ENCODE assay signal across 15 cellular contexts in genomic region chr4:185932491-185932890, GRCh38.
A peak's percentile ranks its signal among the peaks of the same experiment; 100 is the strongest.
DNase-seq lines count a peak whose midpoint lies in the region; ATAC-seq and TF ChIP-seq lines count a peak whose summit lies in the region.
"Had no signal": no experiment of that assay in that cellular context is flagged by ENCODE, and none has a peak within 500 bp of the region (broad histone marks: within the 10 kb centered on the region; RNA-seq: fewer than 3 reads in every experiment).

No MANE protein-coding gene starts in this region.

- POLR2A ChIA-PET in A673 (lab: Charles Lee; ENCODE audit: low non-redundant PET) = no interaction called here

- peaks cover 0 to 10% of the 10 kb centered on the region in 2 donors for H3K4me1 ChIP-seq in ascending aorta
- no peaks in the 10 kb centered on the region for H3K4me1 ChIP-seq in testis
- H3K4me1 ChIP-seq in A673 (ENCODE audit: insufficient read depth, low read length, poor library complexity, severe bottlenecking) = no peaks in the 10 kb centered on the region
- H3K4me1 ChIP-seq in lower lobe of right lung = no peaks in the 10 kb centered on the region
- H3K4me1 ChIP-seq: HAP-1 had no signal

- 66 to 68% methylated on average over 5 of the region's 5 CpGs for WGBS in testis, 2 donors

- DNase-seq in AG20443 (ENCODE audit: low spot score) (peak; percentile 55), ascending aorta (ENCODE audit: low spot score in 2 of 2) (no peak), fibroblast of the aortic adventitia (ENCODE audit: low read depth) (peak; percentile 69), osteocyte (ENCODE audit: extremely low spot score, unreplicated experiment) (no peak), testis (no peak), A673 (ENCODE audit: low spot score) (no peak), lower lobe of right lung (no peak)
- DNase-seq: ACHN; activated CD4-positive, alpha-beta memory T cell treated with anti-CD3 and anti-CD28 coated beads for 36 hours; CD8-positive, alpha-beta memory T cell; sigmoid colon had no signal

- no peaks in the 10 kb centered on the region for H3K9me3 ChIP-seq in ascending aorta
- no peaks in the 10 kb centered on the region for H3K9me3 ChIP-seq in testis
- H3K9me3 ChIP-seq in A673 (ENCODE audit: low read depth, low read length, poor library complexity, severe bottlenecking) = no peaks in the 10 kb centered on the region
- H3K9me3 ChIP-seq in lower lobe of right lung = no peaks in the 10 kb centered on the region
- H3K9me3 ChIP-seq: HAP-1, sigmoid colon had no signal

- intact Hi-C loops in ascending aorta (cut with DNase I) (loop anchor here (5.0 kb wide), 1 partner anchor 290 kb away; no protein-coding TSS in a partner anchor), testis (cut with DNase I; ENCODE audit: low total_unique reads) (no loop called here), A673 (cut with micrococcal nuclease; ENCODE audit: unreplicated experiment) (no loop called here), lower lobe of right lung (cut with DNase I) (no loop called here)

- no peaks in the 10 kb centered on the region for H3K36me3 Mint-ChIP-seq in osteocyte (ENCODE audit: unreplicated experiment)
- H3K36me3 Mint-ChIP-seq: activated CD4-positive, alpha-beta memory T cell treated with anti-CD3 and anti-CD28 coated beads for 36 hours; CD8-positive, alpha-beta memory T cell; stimulated activated memory B cell treated with anti-CD40 and anti-IgM and Interleukin-4, amounts not matched to agents 10 μg/mL and 1 μg/mL and 100 μg/mL, for 72 hours had no signal

- no peaks in the 10 kb centered on the region for H3K27me3 Mint-ChIP-seq in osteocyte (ENCODE audit: unreplicated experiment)

- H3K4me3 ChIP-seq in ascending aorta (peak overlapping the region; percentile 27 to 52), fibroblast of the aortic adventitia (ENCODE audit: low read depth, low read length) (peak overlapping the region; percentile 6), testis (no peak overlapping the region), A673 (ENCODE audit: low read depth, low read length, poor library complexity, severe bottlenecking) (no peak overlapping the region), lower lobe of right lung (no peak overlapping the region)
- H3K4me3 ChIP-seq: HAP-1, sigmoid colon had no signal

- H3K27me3 ChIP-seq in ascending aorta (no peaks in the 10 kb centered on the region), testis (no peaks in the 10 kb centered on the region), A673 (replicated peaks; ENCODE audit: insufficient read depth, low read depth, low read length, poor library complexity) (peaks cover 6% of the 10 kb centered on the region), lower lobe of right lung (ENCODE audit: low read depth) (no peaks in the 10 kb centered on the region)
- H3K27me3 ChIP-seq: sigmoid colon had no signal

- H3K36me3 ChIP-seq in ascending aorta (no peaks in the 10 kb centered on the region), testis (ENCODE audit: low read depth, missing control alignments) (no peaks in the 10 kb centered on the region), A673 (ENCODE audit: insufficient read depth, low read length, poor library complexity, severe bottlenecking) (no peaks in the 10 kb centered on the region), lower lobe of right lung (no peaks in the 10 kb centered on the region)
- H3K36me3 ChIP-seq: HAP-1, sigmoid colon had no signal

- ATAC-seq in HG03565 (IDR thresholded peaks at IDR 0.05; ENCODE audit: unreplicated experiment) = no peak
- no peak for ATAC-seq in lower lobe of right lung
- ATAC-seq: stimulated activated memory B cell treated with anti-CD40 and anti-IgM and Interleukin-4, amounts not matched to agents 10 μg/mL and 1 μg/mL and 100 μg/mL, for 72 hours had no signal

- TF ChIP-seq CTCF in ascending aorta (IDR thresholded peaks at IDR 0.05) = no peak
- no peak for TF ChIP-seq CTCF in fibroblast of the aortic adventitia (IDR thresholded peaks at IDR 0.05; ENCODE audit: insufficient read depth, low read length)
- TF ChIP-seq CTCF in osteocyte (IDR thresholded peaks at IDR 0.05) = no peak
- TF ChIP-seq CTCF in testis (IDR thresholded peaks at IDR 0.05) = no peak
- TF ChIP-seq CTCF in A673 (conservative IDR thresholded peaks at IDR 0.05; ENCODE audit: low read depth, low read length) = no peak
- no peak for TF ChIP-seq CTCF in lower lobe of right lung (IDR thresholded peaks at IDR 0.05)

- no peaks in the 10 kb centered on the region for H3K9me3 Mint-ChIP-seq in osteocyte (ENCODE audit: unreplicated experiment)
- H3K9me3 Mint-ChIP-seq: activated CD4-positive, alpha-beta memory T cell treated with anti-CD3 and anti-CD28 coated beads for 36 hours; activated T-helper 1 cell treated with anti-CD3 and anti-CD28 coated beads, Interleukin-12 subunit alpha, Interleukin-12 subunit beta, Interleukin-2, Interleukin-4 antibody, amounts not matched to agents 30 ng/mL and 10 ng/mL and 1 ng/mL, durations not matched to agents 14 hours and 24 hours and 36 hours; stimulated activated memory B cell treated with anti-CD40 and anti-IgM and Interleukin-4, amounts not matched to agents 10 μg/mL and 1 μg/mL and 100 μg/mL, for 72 hours had no signal

- CTCF ChIA-PET in A673 (lab: Charles Lee) = no interaction called here

- peak overlapping the region; percentile 93 for H3K27ac Mint-ChIP-seq in osteocyte (ENCODE audit: unreplicated experiment)
- H3K27ac Mint-ChIP-seq: activated CD4-positive, alpha-beta memory T cell treated with anti-CD3 and anti-CD28 coated beads for 36 hours; activated T-helper 1 cell treated with anti-CD3 and anti-CD28 coated beads, Interleukin-12 subunit alpha, Interleukin-12 subunit beta, Interleukin-2, Interleukin-4 antibody, amounts not matched to agents 30 ng/mL and 10 ng/mL and 1 ng/mL, durations not matched to agents 14 hours and 24 hours and 36 hours; CD8-positive, alpha-beta memory T cell; stimulated activated memory B cell treated with anti-CD40 and anti-IgM and Interleukin-4, amounts not matched to agents 10 μg/mL and 1 μg/mL and 100 μg/mL, for 72 hours had no signal

- H3K27ac ChIP-seq in ascending aorta = peak overlapping the region; percentile 52 to 53
- H3K27ac ChIP-seq in testis = no peak overlapping the region
- H3K27ac ChIP-seq in A673 (ENCODE audit: low read depth, low read length, poor library complexity, severe bottlenecking) = no peak overlapping the region
- no peak overlapping the region for H3K27ac ChIP-seq in lower lobe of right lung

- H3K4me3 Mint-ChIP-seq in osteocyte (ENCODE audit: unreplicated experiment) = peak overlapping the region; percentile 26
- H3K4me3 Mint-ChIP-seq: activated CD4-positive, alpha-beta memory T cell treated with anti-CD3 and anti-CD28 coated beads for 36 hours; activated T-helper 1 cell treated with anti-CD3 and anti-CD28 coated beads, Interleukin-12 subunit alpha, Interleukin-12 subunit beta, Interleukin-2, Interleukin-4 antibody, amounts not matched to agents 30 ng/mL and 10 ng/mL and 1 ng/mL, durations not matched to agents 14 hours and 24 hours and 36 hours; CD8-positive, alpha-beta memory T cell; stimulated activated memory B cell treated with anti-CD40 and anti-IgM and Interleukin-4, amounts not matched to agents 10 μg/mL and 1 μg/mL and 100 μg/mL, for 72 hours had no signal

- H3K4me1 Mint-ChIP-seq in osteocyte (ENCODE audit: unreplicated experiment) = peaks cover 42% of the 10 kb centered on the region
- H3K4me1 Mint-ChIP-seq: CD8-positive, alpha-beta memory T cell; stimulated activated memory B cell treated with anti-CD40 and anti-IgM and Interleukin-4, amounts not matched to agents 10 μg/mL and 1 μg/mL and 100 μg/mL, for 72 hours had no signal

- no peak for TF ChIP-seq POLR2A in testis (IDR thresholded peaks at IDR 0.05)

- BruUV-seq in A673 (replicated peaks; lab: Mats Ljungman, UMichigan) = no TSS peak

Comparison
In these comparisons a context has a peak if more than half of its experiments do, and no peak if none do; other contexts are left out.
1. DNase-seq: peak in AG20443 (single experiment) and fibroblast of the aortic adventitia (single experiment); none in ascending aorta (0 of 2), osteocyte (single experiment), testis (single experiment), A673 (single experiment) and lower lobe of right lung (single experiment).
2. H3K27ac ChIP-seq: peak in ascending aorta (2 of 2); none in testis (0 of 2), A673 (single experiment) and lower lobe of right lung (single experiment).
3. H3K4me3 ChIP-seq: peak in ascending aorta (2 of 2) and fibroblast of the aortic adventitia (single experiment); none in testis (0 of 2), A673 (single experiment) and lower lobe of right lung (single experiment).